ENCODE assay signal across 16 cellular contexts in the genomic region with DNA sequence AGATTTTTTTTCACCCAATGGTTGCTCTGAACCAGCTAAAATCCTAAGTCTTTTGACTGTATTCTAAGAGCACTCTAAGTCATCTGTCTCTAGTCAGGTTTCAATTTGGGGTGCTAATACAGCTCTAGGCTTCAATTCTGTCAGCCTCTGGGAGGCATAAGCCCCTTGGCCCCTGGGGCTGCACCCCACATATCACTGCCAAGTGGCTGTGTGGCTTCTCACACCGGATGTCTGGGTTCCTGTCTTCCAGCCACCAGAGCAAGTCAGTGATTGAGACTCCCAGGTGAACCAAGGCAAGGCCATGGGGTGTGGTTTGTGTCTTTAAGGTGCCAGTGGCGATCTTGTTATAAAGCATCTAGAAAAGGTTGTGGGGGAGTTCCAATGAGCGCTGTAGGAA.
DNase-seq lines count a peak whose midpoint lies in the region; ATAC-seq, FAIRE-seq and TF ChIP-seq lines count a peak whose summit lies in the region.
"Had no signal": no experiment of that assay in that cellular context is flagged by ENCODE, and none has a peak within 500 bp of the region (broad histone marks: within the 10 kb centered on the region; RNA-seq: fewer than 3 reads in every experiment).

No MANE protein-coding gene starts in this region.

- no peak overlapping the region for H3K4me3 Mint-ChIP-seq in stimulated activated naive B cell treated with anti-CD40 and anti-IgM and Interleukin-4, amounts not matched to agents 10 μg/mL and 1 μg/mL and 100 μg/mL, for 72 hours
- H3K4me3 Mint-ChIP-seq: naive thymus-derived CD8-positive, alpha-beta T cell had no signal

- 38% methylated on average over 3 of the region's 3 CpGs for WGBS in esophagus muscularis mucosa

- TF ChIP-seq POLR2A in esophagus muscularis mucosa (IDR thresholded peaks at IDR 0.05; ENCODE audit: low read depth) = no peak

- peaks cover 4 to 15% of the 10 kb centered on the region in 2 donors for H3K36me3 Mint-ChIP-seq in activated naive CD4-positive, alpha-beta T cell treated with anti-CD3 and anti-CD28 coated beads, Interleukin-2, amount 50 U/mL, for 72 hours
- peaks cover 45 to 57% of the 10 kb centered on the region in 2 donors for H3K36me3 Mint-ChIP-seq in stimulated activated naive B cell treated with anti-CD40 and anti-IgM and Interleukin-4, amounts not matched to agents 10 μg/mL and 1 μg/mL and 100 μg/mL, for 72 hours

- H3K4me1 ChIP-seq in HEK293 (ENCODE audit: control insufficient read depth, insufficient read depth, low read length) = peaks cover 13% of the 10 kb centered on the region
- H3K4me1 ChIP-seq in esophagus muscularis mucosa = peaks cover 6 to 35% (median 33%) of the 10 kb centered on the region in 4 donors
- H3K4me1 ChIP-seq: upper lobe of right lung had no signal

- no peaks in the 10 kb centered on the region for H3K27me3 Mint-ChIP-seq in stimulated activated naive B cell treated with anti-CD40 and anti-IgM and Interleukin-4, amounts not matched to agents 10 μg/mL and 1 μg/mL and 100 μg/mL, for 72 hours
- H3K27me3 Mint-ChIP-seq: naive thymus-derived CD8-positive, alpha-beta T cell had no signal

- POLR2A ChIA-PET in HEK293 (lab: Yijun Ruan, JAX) = interaction anchor here (0.7 to 1.3 kb wide), 4 partner anchors 87 to 743 kb away, joined by 3 to 5 read pairs (median 4); a partner anchor contains a TSS

- intact Hi-C loops in esophagus muscularis mucosa (cut with DNase I) = loop anchor here (10.0 kb wide), 1 partner anchor 502 kb away; no protein-coding TSS in a partner anchor

- H3K27me3 ChIP-seq in esophagus muscularis mucosa = no peaks in the 10 kb centered on the region
- H3K27me3 ChIP-seq: upper lobe of right lung had no signal

- H3K27ac Mint-ChIP-seq in activated naive CD4-positive, alpha-beta T cell treated with anti-CD3 and anti-CD28 coated beads, Interleukin-2, amount 50 U/mL, for 72 hours = peak overlapping the region; percentile 55 to 57
- H3K27ac Mint-ChIP-seq in stimulated activated naive B cell treated with anti-CD40 and anti-IgM and Interleukin-4, amounts not matched to agents 10 μg/mL and 1 μg/mL and 100 μg/mL, for 72 hours = peak overlapping the region; percentile 47

- TF ChIP-seq CTCF in HEK293 (tag by site-specific recombination; IDR thresholded peaks at IDR 0.05) = no peak
- no peak for TF ChIP-seq CTCF in esophagus muscularis mucosa (IDR thresholded peaks at IDR 0.05)

- H3K27ac ChIP-seq in HEK293 (ENCODE audit: extremely low read depth, low read depth, low read length) = no peak overlapping the region
- peak overlapping the region; percentile 69 to 83 (median 74) for H3K27ac ChIP-seq in esophagus muscularis mucosa (replicated peaks in 1 of 4)
- H3K27ac ChIP-seq: upper lobe of right lung had no signal

- H3K9me3 ChIP-seq in HEK293 (ENCODE audit: control insufficient read depth, insufficient read depth, low read depth, low read length) (no peaks in the 10 kb centered on the region), esophagus muscularis mucosa (no peaks in the 10 kb centered on the region)
- H3K9me3 ChIP-seq: upper lobe of right lung had no signal

- FAIRE-seq in urothelium cell line (lab: Jason Lieb, UNC) = no peak

- no peaks in the 10 kb centered on the region for H3K4me1 Mint-ChIP-seq in stimulated activated naive B cell treated with anti-CD40 and anti-IgM and Interleukin-4, amounts not matched to agents 10 μg/mL and 1 μg/mL and 100 μg/mL, for 72 hours

- H3K36me3 ChIP-seq in HEK293 (ENCODE audit: control insufficient read depth in 2 of 2, insufficient read depth in 1 of 2, low read length in 2 of 2) = peaks cover 0 to 61% of the 10 kb centered on the region in 2 experiments; a peak in 1 of 3 replicates
- H3K36me3 ChIP-seq in esophagus muscularis mucosa = peaks cover 29 to 72% (median 57%) of the 10 kb centered on the region in 4 donors

- CTCF ChIA-PET in HEK293 (lab: Yijun Ruan, JAX) = interaction anchor here (0.6 to 2.1 kb wide), 9 partner anchors 27 to 412 kb away, joined by 3 to 6 read pairs (median 3); no protein-coding TSS in a partner anchor

- peak in 1 of 2 donors; percentile 29 for ATAC-seq in activated naive CD4-positive, alpha-beta T cell treated with anti-CD3 and anti-CD28 coated beads, Interleukin-2, amount 50 U/mL, for 72 hours
- ATAC-seq in stimulated activated naive B cell treated with anti-CD40 and anti-IgM and Interleukin-4, amounts not matched to agents 10 μg/mL and 1 μg/mL and 100 μg/mL, for 72 hours (replicated peaks) = no peak
- ATAC-seq: naive thymus-derived CD8-positive, alpha-beta T cell had no signal

- no peaks in the 10 kb centered on the region for H3K9me3 Mint-ChIP-seq in activated naive CD4-positive, alpha-beta T cell treated with anti-CD3 and anti-CD28 coated beads, Interleukin-2, amount 50 U/mL, for 72 hours
- no peaks in the 10 kb centered on the region for H3K9me3 Mint-ChIP-seq in stimulated activated naive B cell treated with anti-CD40 and anti-IgM and Interleukin-4, amounts not matched to agents 10 μg/mL and 1 μg/mL and 100 μg/mL, for 72 hours
- H3K9me3 Mint-ChIP-seq: naive thymus-derived CD8-positive, alpha-beta T cell had no signal

- no peak for TF ChIP-seq EP300 in esophagus muscularis mucosa (IDR thresholded peaks at IDR 0.05)

- H3K4me3 ChIP-seq in HEK293 (ENCODE audit: low read depth, low read length) (no peak overlapping the region), esophagus muscularis mucosa (no peak overlapping the region)
- H3K4me3 ChIP-seq: lung, upper lobe of right lung had no signal

- DNase-seq in activated naive CD4-positive, alpha-beta T cell treated with anti-CD3 and anti-CD28 coated beads, Interleukin-2, amount 50 U/mL, for 72 hours (ENCODE audit: low spot score in 2 of 2) = no peak
- DNase-seq in activated naive CD4-positive, alpha-beta T cell treated with Interleukin-2 at 50 U/mL for 16 hours = no peak
- DNase-seq in esophagus muscularis mucosa (ENCODE audit: extremely low spot score) = no peak
- DNase-seq in stimulated activated naive B cell treated with anti-CD40 and anti-IgM and Interleukin-4, amounts not matched to agents 10 μg/mL and 1 μg/mL and 100 μg/mL, for 72 hours = no peak
- no peak for DNase-seq in activated CD4-positive, CD25-positive, alpha-beta regulatory T cell treated with anti-CD3 and anti-CD28 coated beads, Interleukin-2, amount 50 U/mL, for 72 hours
- no peak for DNase-seq in NCI-H82 treated with DMSO at 0.1 percent for 48 hours (lab: John Stamatoyannopoulos, UW; ENCODE audit: unreplicated experiment)
- DNase-seq in urothelium cell line (ENCODE audit: low spot score) = no peak
- DNase-seq: cerebellar nuclear complex; H7; naive thymus-derived CD8-positive, alpha-beta T cell; stimulated activated CD4-positive, alpha-beta T cell treated with anti-CD3 and anti-CD28 coated beads, Interleukin-4, amount 100 ng/mL, for 1 hour; stimulated activated CD8-positive, alpha-beta memory T cell treated with anti-CD3 and anti-CD28 coated beads, Interleukin-4, amount 100 ng/mL, for 48 hours; SW 1271; upper lobe of right lung had no signal

TF ChIP-seq in HEK293, 187 proteins besides CTCF, POLR2A, EP300 and RAD21:
- TF ChIP-seq GLIS2 (tag by site-specific recombination; IDR thresholded peaks at IDR 0.05) = peak; percentile 63; the same call in 1 of the 2 replicates
- no peak for TF ChIP-seq HOXA7 (CRISPR knock-in tag; IDR thresholded peaks at IDR 0.05; ENCODE audit: borderline replicate concordance)
- no peak for TF ChIP-seq SP7 (tag by site-specific recombination; IDR thresholded peaks at IDR 0.05)
- no peak for TF ChIP-seq OVOL3 (tag by site-specific recombination; IDR thresholded peaks at IDR 0.05)
- TF ChIP-seq MZF1 (tag by site-specific recombination; IDR thresholded peaks at IDR 0.05; ENCODE audit: borderline replicate concordance) = no peak
